ENCODE assay signal across 11 cellular contexts in the genomic region with DNA sequence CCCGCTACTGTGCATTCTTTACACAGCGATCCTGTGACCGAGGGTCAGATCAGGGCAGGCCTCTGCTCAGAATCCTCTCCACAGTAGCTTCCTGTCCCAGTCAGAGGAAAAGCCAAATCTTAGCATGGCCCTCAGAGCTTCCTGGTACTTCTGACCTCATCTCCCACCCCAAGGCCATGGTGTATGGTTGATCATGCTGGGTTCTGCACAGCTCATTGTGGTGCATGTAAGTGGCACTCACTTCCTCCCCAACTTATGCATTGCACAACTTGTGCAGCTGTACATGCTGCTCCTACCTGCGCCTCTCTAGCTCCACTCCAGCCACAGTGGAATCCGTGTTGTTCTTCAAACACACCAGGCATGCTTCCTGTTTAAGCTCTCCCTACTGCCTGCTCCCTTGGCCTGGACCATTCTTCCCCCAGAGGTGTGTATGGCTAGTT. TPM values are rescaled to one million over a fixed set of nuclear protein-coding genes. Genes with fewer than 3 reads are reported as not detected.
DNase-seq lines count a peak whose midpoint lies in the region; ATAC-seq and TF ChIP-seq lines count a peak whose summit lies in the region.
"Had no signal": no experiment of that assay in that cellular context is flagged by ENCODE, and none has a peak within 500 bp of the region (broad histone marks: within the 10 kb centered on the region; RNA-seq: fewer than 3 reads in every experiment).

No MANE protein-coding gene starts in this region.

- in situ Hi-C loops in gastrocnemius medialis (cut with MboI; ENCODE audit: low sequenced_read_pairs in 4 of 4), result no loop called here

- peak overlapping the region in 1 of 4 donors; percentile 43 for H3K27ac ChIP-seq in gastrocnemius medialis
- H3K27ac ChIP-seq: sigmoid colon had no signal

- TF ChIP-seq CTCF in gastrocnemius medialis (IDR thresholded peaks at IDR 0.05 in 4 of 5, conservative IDR thresholded peaks at IDR 0.05 in 1 of 5), result no peak

- H3K4me1 ChIP-seq in gastrocnemius medialis, result peaks cover 81 to 93% of the 10 kb centered on the region in 2 donors

- peak; percentile 21 for DNase-seq in activated CD4-positive, alpha-beta T cell treated with anti-CD3 and anti-CD28 coated beads for 48 hours
- DNase-seq in activated CD4-positive, alpha-beta T cell treated with anti-CD3 and anti-CD28 coated beads for 4 hours, result no peak
- DNase-seq in NOMO-1 treated with dmso at 0.1 percent for 144 hours (lab: John Stamatoyannopoulos, UW; ENCODE audit: unreplicated experiment) (peak; percentile 76), dermis blood vessel endothelial cell (peak; percentile 21), gastrocnemius medialis (no peak), HCEC 1CT (no peak), NCI-H187 treated with DMSO at 0.1 percent for 48 hours (lab: John Stamatoyannopoulos, UW) (no peak), left colon (no peak)
- DNase-seq: activated gamma-delta T cell, sigmoid colon had no signal

- no peak for TF ChIP-seq POLR2A in gastrocnemius medialis (IDR thresholded peaks at IDR 0.05)

- ATAC-seq in gastrocnemius medialis (peak; percentile 28 to 33), left colon (no peak)
- ATAC-seq: SK-N-SH treated with all-trans-retinoic acid at 6 μM for 48 hours had no signal

- H3K27me3 ChIP-seq in gastrocnemius medialis, result no peaks in the 10 kb centered on the region
- H3K27me3 ChIP-seq: sigmoid colon had no signal

- H3K36me3 ChIP-seq in gastrocnemius medialis, result no peaks in the 10 kb centered on the region
- H3K36me3 ChIP-seq: sigmoid colon had no signal

- no peaks in the 10 kb centered on the region for H3K9me3 ChIP-seq in gastrocnemius medialis
- H3K9me3 ChIP-seq: sigmoid colon had no signal

- H3K4me3 ChIP-seq in gastrocnemius medialis, result no peak overlapping the region
- H3K4me3 ChIP-seq: sigmoid colon had no signal

- intact Hi-C loops in gastrocnemius medialis (cut with DNase I; ENCODE audit: low total_unique reads), result no loop called here
- intact Hi-C loops in left colon (cut with DNase I, micrococcal nuclease), result no loop called here

RNA-seq across cellular contexts. Expression of gene BMAL1, which starts 20.3 kb away (rescaled TPM):
- 11.6 and 13.3 TPM in 2 replicates for total RNA-seq in dermis blood vessel endothelial cell
- total RNA-seq in gastrocnemius medialis, result 10 to 100 TPM; 27.7 to 81.8 (median 41.0) TPM
- total RNA-seq in left colon, result 10 to 100 TPM; 19.9 to 26.9 TPM

Comparison
In these comparisons a context has a peak if more than half of its experiments do, and no peak if none do; other contexts are left out.
1. DNase-seq: peak in activated CD4-positive, alpha-beta T cell treated with anti-CD3 and anti-CD28 coated beads for 48 hours (single experiment), NOMO-1 treated with dmso at 0.1 percent for 144 hours (single experiment) and dermis blood vessel endothelial cell (single experiment); none in activated CD4-positive, alpha-beta T cell treated with anti-CD3 and anti-CD28 coated beads for 4 hours (0 of 2), gastrocnemius medialis (0 of 2), HCEC 1CT (single experiment), NCI-H187 treated with DMSO at 0.1 percent for 48 hours (single experiment) and left colon (0 of 2).